Comparison of ENCODE assay signal across 14 cellular contexts in the genomic region with DNA sequence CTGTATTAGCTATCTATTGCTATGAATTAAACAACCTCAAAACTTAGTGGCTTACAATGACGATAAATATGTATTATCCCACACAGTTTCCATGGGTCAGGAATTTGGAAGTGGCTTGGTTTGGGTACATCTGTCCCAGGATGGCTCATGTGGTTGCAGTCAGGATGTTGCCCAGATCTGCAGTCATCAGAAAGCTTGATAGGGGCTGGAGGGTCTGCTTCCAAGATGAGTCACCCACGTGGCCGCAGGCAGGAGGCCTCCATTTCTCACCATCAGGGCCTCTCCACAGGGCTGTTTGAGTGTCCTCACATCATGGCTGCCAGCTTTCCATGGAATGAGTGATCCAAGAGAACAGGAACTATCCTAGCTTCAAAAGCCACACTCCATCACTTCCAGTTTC. TPM values are rescaled to one million over a fixed set of nuclear protein-coding genes. Genes with fewer than 3 reads are reported as not detected.
"Had no signal": no experiment of that assay in that cellular context is flagged by ENCODE, and none has a peak within 500 bp of the region (broad histone marks: within the 10 kb centered on the region; RNA-seq: fewer than 3 reads in every experiment).

No MANE protein-coding gene starts in this region.

- H3K4me1 ChIP-seq: breast epithelium, right atrium auricular region, thyroid gland, vagina had no signal

- ATAC-seq: esophagus mucosa had no signal

- H3K27me3 ChIP-seq: breast epithelium, dorsolateral prefrontal cortex, right atrium auricular region, thyroid gland, vagina had no signal

- H3K27ac ChIP-seq: breast epithelium, dorsolateral prefrontal cortex, right atrium auricular region, thyroid gland, vagina had no signal

- DNase-seq: activated CD4-positive, alpha-beta T cell treated with anti-CD3 and anti-CD28 coated beads for 4 hours; activated T-cell treated with anti-CD3 and anti-CD28 coated beads, Interleukin-2, amount 50 U/mL, for 4 hours; anterior cingulate cortex; dorsolateral prefrontal cortex; hippocampal formation; kidney glomerular epithelial cell; posterior cingulate gyrus; SW 1271; T1000; thyroid gland had no signal

- H3K9me3 ChIP-seq: breast epithelium, right atrium auricular region, thyroid gland, vagina had no signal

- H3K36me3 ChIP-seq: breast epithelium, right atrium auricular region, thyroid gland, vagina had no signal

- H3K4me3 ChIP-seq: breast epithelium, dorsolateral prefrontal cortex, right atrium auricular region, thyroid gland, vagina had no signal

- H3K9me3 Mint-ChIP-seq: activated T-cell treated with anti-CD3 and anti-CD28 coated beads, Interleukin-2, amount 50 U/mL, for 4 hours had no signal

RNA-seq across cellular contexts. Expression of a gene that starts 46.4 kb away (rescaled TPM):
- total RNA-seq: activated T-cell treated with anti-CD3 and anti-CD28 coated beads, Interleukin-2, amount 50 U/mL, for 4 hours; esophagus mucosa; thyroid gland; vagina had no signal
